1 cellular context compared by ENCODE assay signal in genomic region chr11:119222891-119223290, GRCh38.
TF ChIP-seq lines count a peak whose summit lies in the region.

No MANE protein-coding gene starts in this region.

TF ChIP-seq in A549, 52 proteins besides CTCF, POLR2A, EP300 and RAD21:
- TF ChIP-seq ESRRA (IDR thresholded peaks at IDR 0.05; ENCODE audit: borderline replicate concordance, low read length) (no peak), JUNB (IDR thresholded peaks at IDR 0.05) (no peak), SMC3 (IDR thresholded peaks at IDR 0.05) (no peak), TP53 (CRISPR knock-in tag; IDR thresholded peaks at IDR 0.05) (no peak), PBX3 (IDR thresholded peaks at IDR 0.05) (no peak), GATA3 (IDR thresholded peaks at IDR 0.05; ENCODE audit: borderline replicate concordance) (no peak), CEBPB (IDR thresholded peaks at IDR 0.05) (no peak), HMGXB4 (CRISPR knock-in tag; IDR thresholded peaks at IDR 0.05; ENCODE audit: borderline replicate concordance) (no peak)
